Comparison of ENCODE assay signal across 34 cellular contexts in the genomic region with DNA sequence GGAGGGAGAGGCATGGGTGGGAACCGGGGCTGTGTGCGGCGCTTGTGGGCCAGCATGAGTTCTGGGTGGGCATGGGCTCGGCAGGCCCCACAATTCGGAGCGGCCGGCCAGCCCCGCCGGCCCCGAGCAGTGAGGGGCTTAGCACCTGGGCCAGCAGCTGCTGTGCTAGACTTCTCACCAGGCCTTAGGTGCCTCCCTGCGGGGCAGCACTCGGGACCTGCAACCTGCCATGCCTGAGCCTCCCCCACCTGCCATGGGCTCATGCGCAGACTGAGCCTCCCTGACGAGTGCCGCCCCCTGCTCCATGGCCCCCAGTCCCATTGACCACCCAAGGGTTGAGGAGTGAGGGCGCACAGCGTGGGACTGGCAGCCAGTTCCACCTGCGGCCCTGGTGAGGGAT.
"Had no signal": no experiment of that assay in that cellular context is flagged by ENCODE, and none has a peak within 500 bp of the region (broad histone marks: within the 10 kb centered on the region; RNA-seq: fewer than 3 reads in every experiment).

No MANE protein-coding gene starts in this region.

- H3K4me3 ChIP-seq: adrenal gland, body of pancreas, breast epithelium had no signal

- H3K27me3 ChIP-seq: adrenal gland, body of pancreas, brain microvascular endothelial cell, breast epithelium had no signal

- H3K27ac Mint-ChIP-seq: activated B cell treated with CpG ODN at 0.5 μM for 24 hours; activated CD4-positive, alpha-beta memory T cell treated with anti-CD3 and anti-CD28 coated beads for 36 hours; activated CD4-positive, alpha-beta T cell treated with anti-CD3 and anti-CD28 coated beads, Interleukin-2, amount 10 ng/mL, durations not matched to agents 24 days and 14 days; activated CD8-positive, alpha-beta T cell treated with anti-CD3 and anti-CD28 coated beads for 36 hours; activated naive CD4-positive, alpha-beta T cell treated with anti-CD3 and anti-CD28 coated beads for 36 hours; activated naive CD4-positive, alpha-beta T cell treated with anti-CD3 and anti-CD28 coated beads, Interleukin-2, amount 50 U/mL, for 72 hours; activated naive CD8-positive, alpha-beta T cell treated with anti-CD3 and anti-CD28 coated beads for 36 hours; activated T-cell treated with anti-CD3 and anti-CD28 coated beads, Interleukin-2, amount 50 U/mL, for 72 hours; activated T-helper 1 cell treated with anti-CD3 and anti-CD28 coated beads, Interleukin-12 subunit alpha, Interleukin-12 subunit beta, Interleukin-2, Interleukin-4 antibody, amounts not matched to agents 30 ng/mL and 10 ng/mL and 1 ng/mL, durations not matched to agents 14 hours and 24 hours and 36 hours; activated T-helper 17 cell treated with anti-CD3 and anti-CD28 coated beads, Interleukin-2, amount 50 U/mL, for 72 hours; T-helper 1 cell treated with Interleukin-12 subunit alpha and Interleukin-12 subunit beta and Interleukin-4 antibody, amounts not matched to agents 30 μg/mL and 1 μg/mL, for 36 hours; T-helper 2 cell treated with Interferon-gamma antibody and Interleukin-4, amounts not matched to agents 5 μg/mL and 100 μg/mL, for 36 hours had no signal

- H3K4me3 Mint-ChIP-seq: activated B cell treated with CpG ODN at 0.5 μM for 24 hours; activated CD4-positive, alpha-beta memory T cell treated with anti-CD3 and anti-CD28 coated beads for 36 hours; activated CD4-positive, alpha-beta T cell treated with anti-CD3 and anti-CD28 coated beads, Interleukin-2, amount 10 ng/mL, durations not matched to agents 24 days and 14 days; activated CD8-positive, alpha-beta T cell treated with anti-CD3 and anti-CD28 coated beads for 36 hours; activated naive CD4-positive, alpha-beta T cell treated with anti-CD3 and anti-CD28 coated beads for 36 hours; activated naive CD8-positive, alpha-beta T cell treated with anti-CD3 and anti-CD28 coated beads for 36 hours; activated T-cell treated with anti-CD3 and anti-CD28 coated beads, Interleukin-2, amount 50 U/mL, for 4 hours; activated T-cell treated with anti-CD3 and anti-CD28 coated beads, Interleukin-2, amount 50 U/mL, for 72 hours; activated T-helper 1 cell treated with anti-CD3 and anti-CD28 coated beads, Interleukin-12 subunit alpha, Interleukin-12 subunit beta, Interleukin-2, Interleukin-4 antibody, amounts not matched to agents 30 ng/mL and 10 ng/mL and 1 ng/mL, durations not matched to agents 14 hours and 24 hours and 36 hours; activated T-helper 17 cell treated with anti-CD3 and anti-CD28 coated beads, Interleukin-2, amount 50 U/mL, for 72 hours; T-helper 1 cell treated with Interleukin-12 subunit alpha and Interleukin-12 subunit beta and Interleukin-4 antibody, amounts not matched to agents 30 μg/mL and 1 μg/mL, for 36 hours; T-helper 2 cell treated with Interferon-gamma antibody and Interleukin-4, amounts not matched to agents 5 μg/mL and 100 μg/mL, for 36 hours had no signal

- H3K4me1 Mint-ChIP-seq: activated B cell treated with CpG ODN at 0.5 μM for 24 hours; activated CD4-positive, alpha-beta T cell treated with anti-CD3 and anti-CD28 coated beads, Interleukin-2, amount 10 ng/mL, durations not matched to agents 24 days and 14 days; activated naive CD8-positive, alpha-beta T cell treated with anti-CD3 and anti-CD28 coated beads for 36 hours; activated T-helper 17 cell treated with anti-CD3 and anti-CD28 coated beads, Interleukin-2, amount 50 U/mL, for 72 hours had no signal

- H3K9me3 ChIP-seq: adrenal gland, body of pancreas had no signal

- H3K27me3 Mint-ChIP-seq: activated B cell treated with CpG ODN at 0.5 μM for 24 hours; activated CD4-positive, alpha-beta memory T cell treated with anti-CD3 and anti-CD28 coated beads for 36 hours; activated CD4-positive, alpha-beta T cell treated with anti-CD3 and anti-CD28 coated beads, Interleukin-2, amount 10 ng/mL, durations not matched to agents 24 days and 14 days; activated CD8-positive, alpha-beta T cell treated with anti-CD3 and anti-CD28 coated beads for 36 hours; activated naive CD8-positive, alpha-beta T cell treated with anti-CD3 and anti-CD28 coated beads for 36 hours had no signal

- H3K36me3 Mint-ChIP-seq: activated naive CD8-positive, alpha-beta T cell treated with anti-CD3 and anti-CD28 coated beads for 36 hours had no signal

- ATAC-seq: activated CD8-positive, alpha-beta T cell treated with anti-CD3 and anti-CD28 coated beads for 36 hours; activated naive CD4-positive, alpha-beta T cell treated with anti-CD3 and anti-CD28 coated beads, Interleukin-2, amount 50 U/mL, for 72 hours; activated T-cell treated with anti-CD3 and anti-CD28 coated beads, Interleukin-2, amount 50 U/mL, for 4 hours; activated T-cell treated with anti-CD3 and anti-CD28 coated beads, Interleukin-2, amount 50 U/mL, for 72 hours; activated T-helper 17 cell treated with anti-CD3 and anti-CD28 coated beads, Interleukin-2, amount 50 U/mL, for 72 hours; body of pancreas had no signal

- DNase-seq: activated B cell treated with CpG ODN at 0.5 μM for 24 hours; activated CD4-positive, alpha-beta memory T cell treated with anti-CD3 and anti-CD28 coated beads for 36 hours; activated CD4-positive, alpha-beta T cell treated with anti-CD3 and anti-CD28 coated beads for 4 hours; activated CD4-positive, alpha-beta T cell treated with anti-CD3 and anti-CD28 coated beads, Interleukin-2, amount 10 ng/mL, durations not matched to agents 24 days and 14 days; activated CD4-positive, alpha-beta T cell treated with anti-CD3 and anti-CD28 coated beads, Interleukin-2, amount 50 U/mL, for 1 hour; activated CD4-positive, alpha-beta T cell treated with anti-CD3 and anti-CD28 coated beads, Interleukin-2, amount 50 U/mL, for 4 hours; activated CD4-positive, CD25-positive, alpha-beta regulatory T cell treated with anti-CD3 and anti-CD28 coated beads, Interleukin-2, amount 50 U/mL, for 72 hours; activated CD8-positive, alpha-beta memory T cell treated with anti-CD3 and anti-CD28 coated beads, Interleukin-2, amount 50 U/mL, for 4 hours; activated CD8-positive, alpha-beta T cell treated with anti-CD3 and anti-CD28 coated beads for 36 hours; activated effector memory CD4-positive, alpha-beta T cell treated with anti-CD3 and anti-CD28 coated beads, Interleukin-2, amount 50 U/mL, for 16 hours; activated naive CD4-positive, alpha-beta T cell; activated naive CD4-positive, alpha-beta T cell treated with anti-CD3 and anti-CD28 coated beads for 36 hours; activated naive CD4-positive, alpha-beta T cell treated with anti-CD3 and anti-CD28 coated beads, Interleukin-2, amount 50 U/mL, for 16 hours; activated naive CD8-positive, alpha-beta T cell treated with anti-CD3 and anti-CD28 coated beads for 36 hours; activated T-cell treated with anti-CD3 and anti-CD28 coated beads for 4 hours; activated T-cell treated with anti-CD3 and anti-CD28 coated beads, Interleukin-2, amount 50 U/mL, for 1 hour; activated T-cell treated with anti-CD3 and anti-CD28 coated beads, Interleukin-2, amount 50 U/mL, for 4 hours; activated T-cell treated with anti-CD3 and anti-CD28 coated beads, Interleukin-2, amount 50 U/mL, for 72 hours; adrenal gland; amniotic stem cell; aorta; body of pancreas; brain microvascular endothelial cell; central memory CD4-positive, alpha-beta T cell; T-helper 1 cell; T-helper 2 cell; T-helper 9 cell had no signal

- H3K36me3 ChIP-seq: adrenal gland, brain microvascular endothelial cell, breast epithelium had no signal

- H3K27ac ChIP-seq: adrenal gland, body of pancreas, brain microvascular endothelial cell, breast epithelium, VCaP had no signal

- H3K4me1 ChIP-seq: adrenal gland, body of pancreas, breast epithelium had no signal
